1 cellular context compared by ENCODE assay signal in genomic region chr16:80084614-80085013, GRCh38.
TF ChIP-seq lines count a peak whose summit lies in the region.

No MANE protein-coding gene starts in this region.

TF ChIP-seq in WTC11, 78 proteins besides CTCF, POLR2A, EP300 and RAD21 (continued from another document):
- TF ChIP-seq E2F4 (CRISPR knock-in tag; IDR thresholded peaks at IDR 0.05; ENCODE audit: borderline replicate concordance, low read depth) (no peak), GTF2I (CRISPR knock-in tag; conservative IDR thresholded peaks at IDR 0.05) (no peak), FOXJ3 (CRISPR knock-in tag; IDR thresholded peaks at IDR 0.05; ENCODE audit: borderline replicate concordance) (no peak)
